Comparison of ENCODE assay signal across 1 cellular context in the genomic region with DNA sequence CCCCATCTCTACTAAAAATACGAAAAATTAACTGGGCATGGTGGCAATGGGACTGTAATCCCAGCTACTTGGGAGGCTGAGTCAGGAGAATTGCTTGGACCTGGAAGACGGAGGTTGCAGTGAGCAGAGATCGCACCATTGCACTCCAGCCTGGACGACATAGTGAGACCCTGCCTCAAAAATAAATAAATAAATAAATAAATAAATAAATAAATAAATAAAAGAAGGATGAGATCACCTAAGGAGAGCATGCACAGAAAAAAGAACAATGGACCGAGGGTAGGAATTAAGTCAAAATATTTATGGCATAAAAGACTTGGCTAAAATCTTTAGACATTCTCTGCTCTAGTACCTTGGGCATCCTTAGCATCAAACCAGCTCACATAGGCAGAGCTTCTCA.
TF ChIP-seq lines count a peak whose summit lies in the region.

No MANE protein-coding gene starts in this region.

TF ChIP-seq in HEK293, 187 proteins besides CTCF, POLR2A, EP300 and RAD21 (continued from another document):
- TF ChIP-seq, protein P1, sequence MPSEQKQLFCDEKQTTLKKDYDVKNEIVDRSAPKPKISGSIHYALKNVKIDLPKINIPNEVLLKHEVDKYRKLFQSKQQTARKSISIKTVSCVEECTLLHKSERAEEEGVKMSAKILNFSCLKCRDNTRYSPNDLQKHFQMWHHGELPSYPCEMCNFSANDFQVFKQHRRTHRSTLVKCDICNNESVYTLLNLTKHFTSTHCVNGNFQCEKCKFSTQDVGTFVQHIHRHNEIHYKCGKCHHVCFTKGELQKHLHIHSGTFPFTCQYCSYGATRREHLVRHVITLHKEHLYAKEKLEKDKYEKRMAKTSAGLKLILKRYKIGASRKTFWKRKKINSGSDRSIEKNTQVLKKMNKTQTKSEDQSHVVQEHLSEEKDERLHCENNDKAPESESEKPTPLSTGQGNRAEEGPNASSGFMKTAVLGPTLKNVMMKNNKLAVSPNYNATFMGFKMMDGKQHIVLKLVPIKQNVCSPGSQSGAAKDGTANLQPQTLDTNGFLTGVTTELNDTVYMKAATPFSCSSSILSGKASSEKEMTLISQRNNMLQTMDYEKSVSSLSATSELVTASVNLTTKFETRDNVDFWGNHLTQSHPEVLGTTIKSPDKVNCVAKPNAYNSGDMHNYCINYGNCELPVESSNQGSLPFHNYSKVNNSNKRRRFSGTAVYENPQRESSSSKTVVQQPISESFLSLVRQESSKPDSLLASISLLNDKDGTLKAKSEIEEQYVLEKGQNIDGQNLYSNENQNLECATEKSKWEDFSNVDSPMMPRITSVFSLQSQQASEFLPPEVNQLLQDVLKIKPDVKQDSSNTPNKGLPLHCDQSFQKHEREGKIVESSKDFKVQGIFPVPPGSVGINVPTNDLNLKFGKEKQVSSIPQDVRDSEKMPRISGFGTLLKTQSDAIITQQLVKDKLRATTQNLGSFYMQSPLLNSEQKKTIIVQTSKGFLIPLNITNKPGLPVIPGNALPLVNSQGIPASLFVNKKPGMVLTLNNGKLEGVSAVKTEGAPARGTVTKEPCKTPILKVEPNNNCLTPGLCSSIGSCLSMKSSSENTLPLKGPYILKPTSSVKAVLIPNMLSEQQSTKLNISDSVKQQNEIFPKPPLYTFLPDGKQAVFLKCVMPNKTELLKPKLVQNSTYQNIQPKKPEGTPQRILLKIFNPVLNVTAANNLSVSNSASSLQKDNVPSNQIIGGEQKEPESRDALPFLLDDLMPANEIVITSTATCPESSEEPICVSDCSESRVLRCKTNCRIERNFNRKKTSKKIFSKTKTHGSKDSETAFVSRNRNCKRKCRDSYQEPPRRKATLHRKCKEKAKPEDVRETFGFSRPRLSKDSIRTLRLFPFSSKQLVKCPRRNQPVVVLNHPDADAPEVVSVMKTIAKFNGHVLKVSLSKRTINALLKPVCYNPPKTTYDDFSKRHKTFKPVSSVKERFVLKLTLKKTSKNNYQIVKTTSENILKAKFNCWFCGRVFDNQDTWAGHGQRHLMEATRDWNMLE (tag by site-specific recombination; conservative IDR thresholded peaks at IDR 0.05; ENCODE audit: low read depth), result peak; percentile 80
- TF ChIP-seq FEZF1 (tag by site-specific recombination; IDR thresholded peaks at IDR 0.05), result no peak
- TF ChIP-seq ZNF623 (tag by site-specific recombination; IDR thresholded peaks at IDR 0.05), result peak; percentile 54
- peak; percentile 35 for TF ChIP-seq ZNF529 (tag by site-specific recombination; IDR thresholded peaks at IDR 0.05; ENCODE audit: insufficient replicate concordance)
- TF ChIP-seq ZNF26 (tag by site-specific recombination; IDR thresholded peaks at IDR 0.05), result no peak
- TF ChIP-seq ZNF701 (tag by site-specific recombination; IDR thresholded peaks at IDR 0.05), result no peak
- TF ChIP-seq ZEB2 (tag by site-specific recombination; IDR thresholded peaks at IDR 0.05), result no peak
- peak; percentile 76; the same call in 1 of the 2 replicates for TF ChIP-seq ZNF140 (tag by site-specific recombination; IDR thresholded peaks at IDR 0.05)
- no peak for TF ChIP-seq ZNF157 (tag by site-specific recombination; IDR thresholded peaks at IDR 0.05)
- no peak for TF ChIP-seq ZNF239 (tag by site-specific recombination; IDR thresholded peaks at IDR 0.05)
- peak; percentile 75 for TF ChIP-seq ZNF555 (tag by site-specific recombination; conservative IDR thresholded peaks at IDR 0.05)
- TF ChIP-seq ZNF394 (tag by site-specific recombination; IDR thresholded peaks at IDR 0.05; ENCODE audit: borderline replicate concordance), result peak; percentile 84
- TF ChIP-seq ZBTB8A (tag by site-specific recombination; IDR thresholded peaks at IDR 0.05), result peak; percentile 51; the same call in 1 of the 2 replicates
- TF ChIP-seq ZNF138 (tag by site-specific recombination; IDR thresholded peaks at IDR 0.05; ENCODE audit: borderline replicate concordance), result 0 out of 2 replicates have a peak, but pooled peaks have one; percentile 55
- no peak for TF ChIP-seq KLF1 (tag by site-specific recombination; IDR thresholded peaks at IDR 0.05)
- 0 out of 2 replicates have a peak, but pooled peaks have one; percentile 21 for TF ChIP-seq ZNF791 (tag by site-specific recombination; IDR thresholded peaks at IDR 0.05)
- peak; percentile 26 for TF ChIP-seq ZNF654 (tag by site-specific recombination; IDR thresholded peaks at IDR 0.05; ENCODE audit: low read depth)
- TF ChIP-seq, protein P2, sequence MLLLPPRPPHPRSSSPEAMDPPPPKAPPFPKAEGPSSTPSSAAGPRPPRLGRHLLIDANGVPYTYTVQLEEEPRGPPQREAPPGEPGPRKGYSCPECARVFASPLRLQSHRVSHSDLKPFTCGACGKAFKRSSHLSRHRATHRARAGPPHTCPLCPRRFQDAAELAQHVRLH (tag by site-specific recombination; IDR thresholded peaks at IDR 0.05), result 0 out of 2 replicates have a peak, but pooled peaks have one; percentile 46
- peak; percentile 71; the same call in 1 of the 2 replicates for TF ChIP-seq ZNF202 (tag by site-specific recombination; IDR thresholded peaks at IDR 0.05; ENCODE audit: borderline replicate concordance)
- TF ChIP-seq ZSCAN18 (tag by site-specific recombination; IDR thresholded peaks at IDR 0.05), result no peak
- peak; percentile 55; the same call in 1 of the 2 replicates for TF ChIP-seq ZNF433 (tag by site-specific recombination; IDR thresholded peaks at IDR 0.05; ENCODE audit: low read depth)
- TF ChIP-seq ZNF404 (tag by site-specific recombination; IDR thresholded peaks at IDR 0.05), result peak; percentile 43; the same call in 1 of the 2 replicates
- TF ChIP-seq, protein P3, sequence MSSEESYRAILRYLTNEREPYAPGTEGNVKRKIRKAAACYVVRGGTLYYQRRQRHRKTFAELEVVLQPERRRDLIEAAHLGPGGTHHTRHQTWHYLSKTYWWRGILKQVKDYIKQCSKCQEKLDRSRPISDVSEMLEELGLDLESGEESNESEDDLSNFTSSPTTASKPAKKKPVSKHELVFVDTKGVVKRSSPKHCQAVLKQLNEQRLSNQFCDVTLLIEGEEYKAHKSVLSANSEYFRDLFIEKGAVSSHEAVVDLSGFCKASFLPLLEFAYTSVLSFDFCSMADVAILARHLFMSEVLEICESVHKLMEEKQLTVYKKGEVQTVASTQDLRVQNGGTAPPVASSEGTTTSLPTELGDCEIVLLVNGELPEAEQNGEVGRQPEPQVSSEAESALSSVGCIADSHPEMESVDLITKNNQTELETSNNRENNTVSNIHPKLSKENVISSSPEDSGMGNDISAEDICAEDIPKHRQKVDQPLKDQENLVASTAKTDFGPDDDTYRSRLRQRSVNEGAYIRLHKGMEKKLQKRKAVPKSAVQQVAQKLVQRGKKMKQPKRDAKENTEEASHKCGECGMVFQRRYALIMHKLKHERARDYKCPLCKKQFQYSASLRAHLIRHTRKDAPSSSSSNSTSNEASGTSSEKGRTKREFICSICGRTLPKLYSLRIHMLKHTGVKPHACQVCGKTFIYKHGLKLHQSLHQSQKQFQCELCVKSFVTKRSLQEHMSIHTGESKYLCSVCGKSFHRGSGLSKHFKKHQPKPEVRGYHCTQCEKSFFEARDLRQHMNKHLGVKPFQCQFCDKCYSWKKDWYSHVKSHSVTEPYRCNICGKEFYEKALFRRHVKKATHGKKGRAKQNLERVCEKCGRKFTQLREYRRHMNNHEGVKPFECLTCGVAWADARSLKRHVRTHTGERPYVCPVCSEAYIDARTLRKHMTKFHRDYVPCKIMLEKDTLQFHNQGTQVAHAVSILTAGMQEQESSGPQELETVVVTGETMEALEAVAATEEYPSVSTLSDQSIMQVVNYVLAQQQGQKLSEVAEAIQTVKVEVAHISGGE (tag by site-specific recombination; conservative IDR thresholded peaks at IDR 0.05; ENCODE audit: low read depth), result peak; percentile 64
- TF ChIP-seq ZNF488 (tag by site-specific recombination; IDR thresholded peaks at IDR 0.05), result no peak
- TF ChIP-seq, protein P4, sequence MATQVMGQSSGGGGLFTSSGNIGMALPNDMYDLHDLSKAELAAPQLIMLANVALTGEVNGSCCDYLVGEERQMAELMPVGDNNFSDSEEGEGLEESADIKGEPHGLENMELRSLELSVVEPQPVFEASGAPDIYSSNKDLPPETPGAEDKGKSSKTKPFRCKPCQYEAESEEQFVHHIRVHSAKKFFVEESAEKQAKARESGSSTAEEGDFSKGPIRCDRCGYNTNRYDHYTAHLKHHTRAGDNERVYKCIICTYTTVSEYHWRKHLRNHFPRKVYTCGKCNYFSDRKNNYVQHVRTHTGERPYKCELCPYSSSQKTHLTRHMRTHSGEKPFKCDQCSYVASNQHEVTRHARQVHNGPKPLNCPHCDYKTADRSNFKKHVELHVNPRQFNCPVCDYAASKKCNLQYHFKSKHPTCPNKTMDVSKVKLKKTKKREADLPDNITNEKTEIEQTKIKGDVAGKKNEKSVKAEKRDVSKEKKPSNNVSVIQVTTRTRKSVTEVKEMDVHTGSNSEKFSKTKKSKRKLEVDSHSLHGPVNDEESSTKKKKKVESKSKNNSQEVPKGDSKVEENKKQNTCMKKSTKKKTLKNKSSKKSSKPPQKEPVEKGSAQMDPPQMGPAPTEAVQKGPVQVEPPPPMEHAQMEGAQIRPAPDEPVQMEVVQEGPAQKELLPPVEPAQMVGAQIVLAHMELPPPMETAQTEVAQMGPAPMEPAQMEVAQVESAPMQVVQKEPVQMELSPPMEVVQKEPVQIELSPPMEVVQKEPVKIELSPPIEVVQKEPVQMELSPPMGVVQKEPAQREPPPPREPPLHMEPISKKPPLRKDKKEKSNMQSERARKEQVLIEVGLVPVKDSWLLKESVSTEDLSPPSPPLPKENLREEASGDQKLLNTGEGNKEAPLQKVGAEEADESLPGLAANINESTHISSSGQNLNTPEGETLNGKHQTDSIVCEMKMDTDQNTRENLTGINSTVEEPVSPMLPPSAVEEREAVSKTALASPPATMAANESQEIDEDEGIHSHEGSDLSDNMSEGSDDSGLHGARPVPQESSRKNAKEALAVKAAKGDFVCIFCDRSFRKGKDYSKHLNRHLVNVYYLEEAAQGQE (tag by site-specific recombination; IDR thresholded peaks at IDR 0.05), result 0 out of 2 replicates have a peak, but pooled peaks have one; percentile 40
- TF ChIP-seq KLF7 (tag by site-specific recombination; IDR thresholded peaks at IDR 0.05; ENCODE audit: borderline replicate concordance), result peak; percentile 55; the same call in 1 of the 2 replicates
- TF ChIP-seq ZNF266 (tag by site-specific recombination; IDR thresholded peaks at IDR 0.05; ENCODE audit: low read depth), result peak; percentile 69; the same call in 1 of the 2 replicates
- peak; percentile 75 for TF ChIP-seq ZNF426 (tag by site-specific recombination; IDR thresholded peaks at IDR 0.05)
TF ChIP-seq in HEK293: peak in this region for 21.
